22 cellular contexts compared by ENCODE assay signal in genomic region chr14:74551431-74551830, GRCh38. TPM values are rescaled to one million over a fixed set of nuclear protein-coding genes. Genes with fewer than 3 reads are reported as not detected.
A peak's percentile ranks its signal among the peaks of the same experiment; 100 is the strongest.
DNase-seq lines count a peak whose midpoint lies in the region; ATAC-seq and TF ChIP-seq lines count a peak whose summit lies in the region.
"Had no signal": no experiment of that assay in that cellular context is flagged by ENCODE, and none has a peak within 500 bp of the region (broad histone marks: within the 10 kb centered on the region; RNA-seq: fewer than 3 reads in every experiment).

No MANE protein-coding gene starts in this region.

- H2AFZ ChIP-seq in hepatocyte = no peak overlapping the region

- ATAC-seq in thoracic aorta (ENCODE audit: insufficient number of reproducible peaks, low FRiP score, low read depth) = no peak
- ATAC-seq: HCT116, right lobe of liver had no signal

- no peaks in the 10 kb centered on the region for H3K27me3 ChIP-seq in breast epithelium
- no peaks in the 10 kb centered on the region for H3K27me3 ChIP-seq in thoracic aorta (replicated peaks; ENCODE audit: insufficient read depth)
- no peaks in the 10 kb centered on the region for H3K27me3 ChIP-seq in hepatocyte
- H3K27me3 ChIP-seq: pancreas, right lobe of liver had no signal

- H3K27me3 Mint-ChIP-seq in mesothelial cell of epicardium (ENCODE audit: low read depth) = peaks cover under 1% of the 10 kb centered on the region

- WGBS in hepatocyte (ENCODE audit: low lambda C conversion rate, missing lambda C conversion rate) = 78% methylated on average over 4 of the region's 4 CpGs

- TF ChIP-seq POLR2A in breast epithelium (IDR thresholded peaks at IDR 0.05) = no peak

- DNase-seq in RWPE1 (ENCODE audit: low spot score) (no peak), breast epithelium (ENCODE audit: low spot score in 2 of 2) (no peak), mesothelial cell of epicardium (ENCODE audit: low spot score in 2 of 2, unreplicated experiment in 2 of 2) (no peak), thoracic aorta (ENCODE audit: low spot score) (no peak), hepatocyte (ENCODE audit: low spot score) (no peak)
- DNase-seq in stimulated activated naive CD4-positive, alpha-beta T cell (lab: John Stamatoyannopoulos, UW) = no peak
- no peak for DNase-seq in central memory CD4-positive, alpha-beta T cell
- DNase-seq: activated CD4-positive, alpha-beta T cell treated with anti-CD3 and anti-CD28 coated beads, Interleukin-2, amount 50 U/mL, for 4 hours; activated CD8-positive, alpha-beta memory T cell treated with anti-CD3 and anti-CD28 coated beads, Interleukin-2, amount 50 U/mL, for 4 hours; activated naive CD8-positive, alpha-beta T cell treated with anti-CD3 and anti-CD28 coated beads, Interleukin-2, amount 10 ng/mL, durations not matched to agents 7 days and 5 days; CD4-positive, CD25-positive, alpha-beta regulatory T cell; KG1; MV-4-11; NCI-H187; stimulated activated CD4-positive, alpha-beta T cell treated with anti-CD3 and anti-CD28 coated beads, Interleukin-15, amount 100 ng/mL, for 24 hours; T-helper 9 cell had no signal

- no peak overlapping the region for H3K4me3 ChIP-seq in breast epithelium
- peak overlapping the region; percentile 35 for H3K4me3 ChIP-seq in thoracic aorta
- H3K4me3 ChIP-seq in hepatocyte = no peak overlapping the region
- H3K4me3 ChIP-seq: lung, pancreas, right lobe of liver had no signal

- no peak overlapping the region for H3K4me2 ChIP-seq in hepatocyte

- H4K20me1 ChIP-seq in hepatocyte (ENCODE audit: insufficient read depth, poor library complexity, severe bottlenecking) = no peaks in the 10 kb centered on the region

- no peaks in the 10 kb centered on the region for H3K9me2 ChIP-seq in hepatocyte (replicated peaks; ENCODE audit: insufficient read depth)

- H3K4me1 ChIP-seq in breast epithelium (peaks cover 7 to 9% of the 10 kb centered on the region in 2 donors), thoracic aorta (ENCODE audit: control insufficient read depth in 1 of 2, low read depth in 2 of 2) (peaks cover 29 to 92% of the 10 kb centered on the region in 2 donors), hepatocyte (ENCODE audit: insufficient read depth) (peaks cover 7% of the 10 kb centered on the region)
- H3K4me1 ChIP-seq: pancreas, right lobe of liver had no signal

- no peaks in the 10 kb centered on the region for H3K79me2 ChIP-seq in hepatocyte

- H3K27ac ChIP-seq in RWPE1 = peak overlapping the region; percentile 81
- H3K27ac ChIP-seq in breast epithelium = peak overlapping the region; percentile 54 to 57
- H3K27ac ChIP-seq in thoracic aorta = peak overlapping the region; percentile 74 to 88
- H3K27ac ChIP-seq in hepatocyte = no peak overlapping the region
- H3K27ac ChIP-seq: pancreas, right lobe of liver had no signal

- intact Hi-C loops in breast epithelium (cut with DNase I; ENCODE audit: low total_unique reads) = no loop called here

- POLR2A ChIA-PET in RWPE1 (lab: Yijun Ruan, JAX; ENCODE audit: low non-redundant PET) = no interaction called here

- H3K27ac Mint-ChIP-seq in mesothelial cell of epicardium = peak overlapping the region; percentile 12
- H3K27ac Mint-ChIP-seq: activated naive CD8-positive, alpha-beta T cell treated with anti-CD3 and anti-CD28 coated beads, Interleukin-2, amount 10 ng/mL, durations not matched to agents 7 days and 5 days; activated T-helper 2 cell treated with anti-CD3 and anti-CD28 coated beads, Interferon-gamma antibody, Interleukin-2, Interleukin-4, amounts not matched to agents 10 μg/mL and 5 μg/mL and 100 μg/mL, durations not matched to agents 14 hours and 24 hours and 36 hours; CD4-positive, CD25-positive, alpha-beta regulatory T cell; dendritic cell treated with granulocyte-macrophage colony-stimulating factor and Interleukin-4, amounts not matched to agents 40 ng/mL and 50 ng/mL, for 4 days had no signal

- H3K4me1 Mint-ChIP-seq in mesothelial cell of epicardium = peaks cover 14% of the 10 kb centered on the region

- H3K4me3 Mint-ChIP-seq in mesothelial cell of epicardium = no peak overlapping the region
- H3K4me3 Mint-ChIP-seq: activated naive CD8-positive, alpha-beta T cell treated with anti-CD3 and anti-CD28 coated beads, Interleukin-2, amount 10 ng/mL, durations not matched to agents 7 days and 5 days; CD4-positive, CD25-positive, alpha-beta regulatory T cell; dendritic cell treated with granulocyte-macrophage colony-stimulating factor and Interleukin-4, amounts not matched to agents 40 ng/mL and 50 ng/mL, for 4 days had no signal

- H3K36me3 Mint-ChIP-seq in mesothelial cell of epicardium = no peaks in the 10 kb centered on the region
- H3K36me3 Mint-ChIP-seq: activated naive CD8-positive, alpha-beta T cell treated with anti-CD3 and anti-CD28 coated beads, Interleukin-2, amount 10 ng/mL, durations not matched to agents 7 days and 5 days; CD4-positive, CD25-positive, alpha-beta regulatory T cell had no signal

- TF ChIP-seq CTCF in RWPE1 (conservative IDR thresholded peaks at IDR 0.05; ENCODE audit: low read depth) (no peak), breast epithelium (IDR thresholded peaks at IDR 0.05) (no peak), mesothelial cell of epicardium (IDR thresholded peaks at IDR 0.05; ENCODE audit: unreplicated experiment) (no peak), thoracic aorta (IDR thresholded peaks at IDR 0.05) (no peak), hepatocyte (IDR thresholded peaks at IDR 0.05; ENCODE audit: poor library complexity) (no peak)

- H3K36me3 ChIP-seq in breast epithelium = no peaks in the 10 kb centered on the region
- peaks cover 46% of the 10 kb centered on the region for H3K36me3 ChIP-seq in thoracic aorta
- no peaks in the 10 kb centered on the region for H3K36me3 ChIP-seq in hepatocyte (replicated peaks; ENCODE audit: insufficient read depth, low read depth)
- H3K36me3 ChIP-seq: pancreas, right lobe of liver had no signal

- no peaks in the 10 kb centered on the region for H3K9me3 Mint-ChIP-seq in mesothelial cell of epicardium
- H3K9me3 Mint-ChIP-seq: activated naive CD8-positive, alpha-beta T cell treated with anti-CD3 and anti-CD28 coated beads, Interleukin-2, amount 10 ng/mL, durations not matched to agents 7 days and 5 days; activated T-helper 2 cell treated with anti-CD3 and anti-CD28 coated beads, Interferon-gamma antibody, Interleukin-2, Interleukin-4, amounts not matched to agents 10 μg/mL and 5 μg/mL and 100 μg/mL, durations not matched to agents 14 hours and 24 hours and 36 hours; dendritic cell treated with granulocyte-macrophage colony-stimulating factor and Interleukin-4, amounts not matched to agents 40 ng/mL and 50 ng/mL, for 4 days had no signal

- CTCF ChIA-PET in RWPE1 (lab: Yijun Ruan, JAX) = no interaction called here

- H3K9me3 ChIP-seq in breast epithelium (no peaks in the 10 kb centered on the region), thoracic aorta (no peaks in the 10 kb centered on the region), hepatocyte (ENCODE audit: low read depth) (no peaks in the 10 kb centered on the region)
- H3K9me3 ChIP-seq: pancreas, right lobe of liver had no signal

RNA-seq across cellular contexts. Expression of gene ISCA2, which starts 57.9 kb away (rescaled TPM):
- 10 to 100 TPM; 17.3 to 31.8 (median 21.3) TPM for total RNA-seq in breast epithelium
- 24.0 to 25.4 TPM (median 24.1 TPM) in 3 replicates for total RNA-seq in mesothelial cell of epicardium
- 10 to 100 TPM in 1 of 2 donors, 1 to 10 TPM in 1; 6.5 to 22.2 TPM for total RNA-seq in thoracic aorta
- total RNA-seq in hepatocyte = 17.4 and 21.5 TPM in 2 replicates
- 80.2 and 80.3 TPM in 2 replicates for polyA plus RNA-seq in hepatocyte

RNA-seq across cellular contexts. Expression of gene NPC2, which starts 58.3 kb away (rescaled TPM):
- total RNA-seq in breast epithelium = 100 to 1,000 TPM; 277 to 663 (median 594) TPM
- total RNA-seq in mesothelial cell of epicardium = 178 to 194 TPM (median 178 TPM) in 3 replicates
- total RNA-seq in thoracic aorta = 100 to 1,000 TPM; 406 to 455 TPM
- 1,339 and 1,684 TPM in 2 replicates for total RNA-seq in hepatocyte
- polyA plus RNA-seq in hepatocyte = 585 and 602 TPM in 2 replicates
